35 cellular contexts compared by ENCODE assay signal in genomic region chr19:48603001-48603400, GRCh38. TPM values are rescaled to one million over a fixed set of nuclear protein-coding genes. Genes with fewer than 3 reads are reported as not detected.
"Had no signal": no experiment of that assay in that cellular context is flagged by ENCODE, and none has a peak within 500 bp of the region (broad histone marks: within the 10 kb centered on the region; RNA-seq: fewer than 3 reads in every experiment).

No MANE protein-coding gene starts in this region.

- FAIRE-seq: RCC 7860 had no signal

- H2AFZ ChIP-seq: PC-9 had no signal

- ATAC-seq: activated CD8-positive, alpha-beta memory T cell treated with anti-CD3 and anti-CD28 coated beads, Interleukin-2, amount 10 ng/mL, durations not matched to agents 7 days and 5 days; activated naive CD8-positive, alpha-beta T cell treated with anti-CD3 and anti-CD28 coated beads, Interleukin-2, amount 50 U/mL, for 24 hours had no signal

- DNase-seq: activated CD4-positive, alpha-beta memory T cell treated with anti-CD3 and anti-CD28 coated beads, Interleukin-2, amount 10 ng/mL, durations not matched to agents 7 days and 5 days; activated CD4-positive, alpha-beta T cell treated with anti-CD3 and anti-CD28 coated beads for 1 hour; activated CD4-positive, alpha-beta T cell treated with anti-CD3 and anti-CD28 coated beads for 48 hours; activated CD4-positive, CD25-positive, alpha-beta regulatory T cell; activated CD8-positive, alpha-beta memory T cell treated with anti-CD3 and anti-CD28 coated beads for 24 hours; activated CD8-positive, alpha-beta memory T cell treated with anti-CD3 and anti-CD28 coated beads, Interleukin-2, amount 10 ng/mL, durations not matched to agents 7 days and 5 days; activated CD8-positive, alpha-beta memory T cell treated with anti-CD3 and anti-CD28 coated beads, Interleukin-2, amount 50 U/mL, for 48 hours; activated effector memory CD4-positive, alpha-beta T cell treated with Interleukin-2 at 50 U/mL for 16 hours; activated naive CD4-positive, alpha-beta T cell treated with anti-CD3 and anti-CD28 coated beads, Interleukin-2, amount 10 ng/mL, durations not matched to agents 7 days and 5 days; activated naive CD8-positive, alpha-beta T cell treated with anti-CD3 and anti-CD28 coated beads, Interleukin-2, amount 50 U/mL, for 24 hours; activated T-cell treated with anti-CD3 and anti-CD28 coated beads, Interleukin-2, amount 50 U/mL, for 48 hours; amniotic stem cell; aorta; brain microvascular endothelial cell; central memory CD4-positive, alpha-beta T cell; NCI-H1105 treated with DMSO at 0.1 percent for 48 hours; NCI-H1436; NCI-H1694; NCI-H1930; NCI-H2081 treated with DMSO at 0.1 percent for 48 hours; NCI-H226; NCI-H446 treated with DMSO at 0.1 percent for 48 hours; NCI-H524 treated with DMSO at 0.1 percent for 48 hours; NK-92 treated with Interleukin-12 subunit alpha and Interleukin-12 subunit beta, amount 100 ng/mL, for 24 hours; Right ventricle myocardium superior; SW 1271; T-helper 1 cell; T-helper 2 cell; T-helper 9 cell; WERI-Rb-1 had no signal

- H3K36me3 ChIP-seq: brain microvascular endothelial cell, WERI-Rb-1 had no signal

- H3K9ac ChIP-seq: KMS-11 had no signal

- H3K27ac ChIP-seq: brain microvascular endothelial cell, KMS-11, PC-9, RWPE1, WERI-Rb-1 had no signal

- H3K4me3 ChIP-seq: PC-9 had no signal

- H3K27me3 ChIP-seq: brain microvascular endothelial cell had no signal

- H3K4me2 ChIP-seq: KMS-11 had no signal

RNA-seq across cellular contexts. Expression of gene SPACA4, which starts 3.5 kb away (rescaled TPM):
- total RNA-seq: activated CD4-positive, alpha-beta memory T cell treated with anti-CD3 and anti-CD28 coated beads, Interleukin-2, amount 10 ng/mL, durations not matched to agents 7 days and 5 days; activated CD8-positive, alpha-beta memory T cell treated with anti-CD3 and anti-CD28 coated beads, Interleukin-2, amount 10 ng/mL, durations not matched to agents 7 days and 5 days; aorta; M059J; PC-9; Right ventricle myocardium superior had no signal

RNA-seq across cellular contexts. Expression of gene FAM83E, which starts 11.9 kb away (rescaled TPM):
- total RNA-seq: Right ventricle myocardium superior had no signal
